In the genomic region with DNA sequence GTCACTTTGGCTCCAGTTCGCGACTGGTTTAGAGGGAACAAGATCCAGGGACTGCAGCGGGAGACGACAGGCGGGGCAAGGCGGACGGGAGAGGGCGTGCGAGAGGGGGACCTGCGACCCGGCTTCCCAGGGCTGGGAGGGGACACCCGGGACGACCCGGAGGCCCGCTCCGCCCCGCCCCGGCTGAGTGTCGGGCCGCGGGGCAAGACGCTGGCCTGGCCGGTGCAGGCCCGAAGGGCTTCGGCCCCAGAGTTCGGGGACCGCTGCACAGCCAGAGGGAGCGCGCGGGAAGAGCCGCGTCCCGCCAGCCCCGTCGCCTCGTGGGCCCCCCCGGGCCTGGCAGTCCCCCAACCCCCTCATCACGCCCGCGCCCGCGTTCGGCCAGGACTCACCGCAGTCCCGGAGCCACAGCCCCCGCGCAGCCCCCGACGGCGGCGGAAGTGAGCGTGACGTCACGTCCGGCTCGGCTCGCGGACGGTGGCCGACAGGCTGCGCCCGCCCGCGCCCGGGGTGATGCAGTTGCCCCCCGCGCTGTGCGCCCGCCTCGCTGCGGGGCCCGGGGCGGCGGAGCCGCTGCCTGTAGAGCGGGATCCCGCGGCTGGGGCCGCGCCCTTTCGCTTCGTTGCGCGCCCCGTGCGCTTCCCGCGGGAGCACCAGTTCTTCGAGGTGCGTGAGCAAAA, we compare ENCODE assay signal across 8 cellular contexts. TPM values are rescaled to one million over a fixed set of nuclear protein-coding genes. Genes with fewer than 3 reads are reported as not detected.
A peak's percentile ranks its signal among the peaks of the same experiment; 100 is the strongest.
DNase-seq lines count a peak whose midpoint lies in the region; ATAC-seq and TF ChIP-seq lines count a peak whose summit lies in the region.

A gene with protein sequence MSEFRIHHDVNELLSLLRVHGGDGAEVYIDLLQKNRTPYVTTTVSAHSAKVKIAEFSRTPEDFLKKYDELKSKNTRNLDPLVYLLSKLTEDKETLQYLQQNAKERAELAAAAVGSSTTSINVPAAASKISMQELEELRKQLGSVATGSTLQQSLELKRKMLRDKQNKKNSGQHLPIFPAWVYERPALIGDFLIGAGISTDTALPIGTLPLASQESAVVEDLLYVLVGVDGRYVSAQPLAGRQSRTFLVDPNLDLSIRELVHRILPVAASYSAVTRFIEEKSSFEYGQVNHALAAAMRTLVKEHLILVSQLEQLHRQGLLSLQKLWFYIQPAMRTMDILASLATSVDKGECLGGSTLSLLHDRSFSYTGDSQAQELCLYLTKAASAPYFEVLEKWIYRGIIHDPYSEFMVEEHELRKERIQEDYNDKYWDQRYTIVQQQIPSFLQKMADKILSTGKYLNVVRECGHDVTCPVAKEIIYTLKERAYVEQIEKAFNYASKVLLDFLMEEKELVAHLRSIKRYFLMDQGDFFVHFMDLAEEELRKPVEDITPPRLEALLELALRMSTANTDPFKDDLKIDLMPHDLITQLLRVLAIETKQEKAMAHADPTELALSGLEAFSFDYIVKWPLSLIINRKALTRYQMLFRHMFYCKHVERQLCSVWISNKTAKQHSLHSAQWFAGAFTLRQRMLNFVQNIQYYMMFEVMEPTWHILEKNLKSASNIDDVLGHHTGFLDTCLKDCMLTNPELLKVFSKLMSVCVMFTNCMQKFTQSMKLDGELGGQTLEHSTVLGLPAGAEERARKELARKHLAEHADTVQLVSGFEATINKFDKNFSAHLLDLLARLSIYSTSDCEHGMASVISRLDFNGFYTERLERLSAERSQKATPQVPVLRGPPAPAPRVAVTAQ (minus strand): TSS at position 442 of the 680 bp plus-strand sequence. CDS start 5,931 bp downstream, outside the sequence.
A gene with protein sequence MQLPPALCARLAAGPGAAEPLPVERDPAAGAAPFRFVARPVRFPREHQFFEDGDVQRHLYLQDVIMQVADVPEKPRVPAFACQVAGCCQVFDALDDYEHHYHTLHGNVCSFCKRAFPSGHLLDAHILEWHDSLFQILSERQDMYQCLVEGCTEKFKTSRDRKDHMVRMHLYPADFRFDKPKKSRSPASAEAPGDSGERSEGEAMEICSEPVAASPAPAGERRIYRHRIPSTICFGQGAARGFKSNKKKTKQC (plus strand): TSS at position 484 of the 680 bp plus-strand sequence. CDS start 30 bp downstream, at position 514.

- peak within 1 kb of the TSS; percentile 75 to 99 (median 95) for H3K27ac ChIP-seq in gastroesophageal sphincter

- H3K4me1 ChIP-seq in gastroesophageal sphincter: peaks cover 0 to 55% (median 27%) of the 10 kb centered on the region in 3 donors

- H3K36me3 ChIP-seq in gastroesophageal sphincter: peaks cover 0 to 42% of the 10 kb centered on the region in 2 donors

- TF ChIP-seq EP300 in gastroesophageal sphincter (IDR thresholded peaks at IDR 0.05): no peak

- H3K9me3 ChIP-seq in gastroesophageal sphincter: no peaks in the 10 kb centered on the region

- H3K4me3 ChIP-seq in gastroesophageal sphincter: peak within 1 kb of the TSS; percentile 96 to 100

- peak; percentile 85 for DNase-seq in Daoy (ENCODE audit: low read depth)
- DNase-seq in HuH-7 (ENCODE audit: low spot score): peak; percentile 85
- peak; percentile 81 for DNase-seq in SK-N-DZ (ENCODE audit: low spot score)
- DNase-seq in activated naive CD4-positive, alpha-beta T cell treated with Interleukin-2 at 50 U/mL for 16 hours: peak; percentile 92
- peak in 55 of 56 donors; percentile 49 to 96 (median 86) for DNase-seq in nucleus accumbens (lab: John Stamatoyannopoulos, UW)
- peak; percentile 80 for DNase-seq in superior temporal gyrus (ENCODE audit: extremely low spot score)

- WGBS in gastroesophageal sphincter (ENCODE audit: low coverage in 1 of 2), 2 donors: 0% methylated on average over 9 of the region's 90 CpGs; no CpG with 5 or more reads in 1 of the 2 donors

- ATAC-seq in GM21515 (IDR thresholded peaks at IDR 0.05; ENCODE audit: unreplicated experiment): peak; percentile 74
- ATAC-seq in gastroesophageal sphincter: peak; percentile 93

- TF ChIP-seq CTCF in gastroesophageal sphincter (IDR thresholded peaks at IDR 0.05): peak in 1 of 4 experiments; percentile 16

- peak; percentile 83 to 84 for TF ChIP-seq POLR2A in gastroesophageal sphincter (IDR thresholded peaks at IDR 0.05)

- no peaks in the 10 kb centered on the region for H3K27me3 ChIP-seq in gastroesophageal sphincter

RNA-seq across cellular contexts. Expression of the first gene that starts in this region (rescaled TPM):
- total RNA-seq in Daoy (2014; rRNA removed; shearing (Covaris generic)): 19.8 and 21.6 TPM in 2 replicates
- polyA plus RNA-seq in SK-N-DZ (2014; cell fraction: cytosol; rRNA removed): 37.0 and 39.5 TPM in 2 replicates
- polyA plus RNA-seq in SK-N-DZ (2014; cell fraction: nucleus; rRNA removed): 75.6 and 78.8 TPM in 2 replicates
- 10 to 100 TPM; 35.8 to 47.3 (median 38.8) TPM for total RNA-seq in gastroesophageal sphincter

RNA-seq across cellular contexts. Expression of the second gene that starts in this region (rescaled TPM):
- 29.8 and 40.9 TPM in 2 replicates for total RNA-seq in Daoy (2014; rRNA removed; shearing (Covaris generic))
- polyA plus RNA-seq in SK-N-DZ (2014; cell fraction: cytosol; rRNA removed): 70.5 and 76.0 TPM in 2 replicates
- 86.7 and 89.6 TPM in 2 replicates for polyA plus RNA-seq in SK-N-DZ (2014; cell fraction: nucleus; rRNA removed)
- total RNA-seq in gastroesophageal sphincter: 10 to 100 TPM; 15.1 to 42.2 (median 25.4) TPM

Comparison
In these comparisons a context has a peak if more than half of its experiments do, and no peak if none do; other contexts are left out.
1. Peak in every context shown above with its lines: DNase-seq, ATAC-seq, H3K4me3 ChIP-seq and H3K27ac ChIP-seq.